In the genomic region with DNA sequence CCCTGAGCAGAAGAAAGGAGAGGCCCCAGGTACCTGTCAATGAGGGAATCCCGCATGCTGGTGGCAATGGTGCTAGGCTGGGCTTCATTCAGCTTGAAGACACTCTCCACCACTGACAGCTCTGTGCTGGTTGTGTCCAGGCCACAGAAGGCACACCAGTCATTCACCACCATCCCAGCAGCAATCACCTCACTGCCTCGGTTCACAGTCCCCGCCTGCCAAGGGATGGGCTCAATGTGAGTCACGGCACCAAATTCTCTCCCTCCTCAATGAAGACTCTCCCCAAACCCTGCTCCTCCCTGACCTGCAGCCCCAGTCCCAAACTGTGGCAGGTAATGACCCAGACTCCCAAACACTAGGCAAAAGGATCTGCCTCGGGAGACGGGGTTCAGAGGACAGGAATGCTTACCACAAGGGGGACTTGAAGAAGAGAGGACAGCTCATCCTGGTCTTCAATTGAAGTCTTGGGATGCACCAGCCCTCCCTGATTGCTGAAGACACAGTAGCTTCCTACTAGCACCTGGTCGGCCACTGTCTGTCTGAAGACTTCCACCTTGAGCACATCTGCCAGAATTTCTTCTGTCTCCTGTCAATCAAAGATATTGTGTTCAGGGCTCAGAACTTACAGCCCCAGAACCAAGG, we compare ENCODE assay signal across 1 cellular context.
TF ChIP-seq lines count a peak whose summit lies in the region.

No MANE protein-coding gene starts in this region.

TF ChIP-seq in GM12878, 131 proteins besides CTCF, POLR2A, EP300 and RAD21:
- TF ChIP-seq POLR2AphosphoS2 (IDR thresholded peaks at IDR 0.05; ENCODE audit: low read depth, low read length) (0 out of 2 replicates have a peak, but pooled peaks have one; percentile 21), GATAD2B (conservative IDR thresholded peaks at IDR 0.05; ENCODE audit: low read depth) (no peak)
